23 cellular contexts compared by ENCODE assay signal in the genomic region with DNA sequence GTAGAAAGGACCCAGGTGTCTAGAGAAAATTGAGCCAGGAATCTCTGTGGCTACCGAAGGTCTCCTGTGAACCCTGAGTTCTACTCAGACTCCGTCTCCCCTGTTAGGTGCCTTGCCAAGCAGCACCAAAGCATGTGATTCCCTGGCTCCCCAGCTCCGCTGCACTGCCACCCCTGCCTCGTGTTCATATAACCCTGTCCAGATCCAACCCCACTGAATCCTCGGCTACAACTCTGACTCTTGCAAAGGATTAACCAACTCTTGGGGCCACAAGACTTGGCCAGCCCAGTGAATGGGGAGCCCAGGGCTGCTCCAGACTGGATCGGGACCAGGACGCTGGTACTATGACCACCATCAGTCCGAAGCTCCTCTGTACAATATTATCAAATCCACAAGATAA.
"Had no signal": no experiment of that assay in that cellular context is flagged by ENCODE, and none has a peak within 500 bp of the region (broad histone marks: within the 10 kb centered on the region; RNA-seq: fewer than 3 reads in every experiment).

No MANE protein-coding gene starts in this region.

- H3K9me3 Mint-ChIP-seq: activated B cell treated with CpG ODN at 0.5 μM for 24 hours; activated naive CD8-positive, alpha-beta T cell treated with anti-CD3 and anti-CD28 coated beads for 36 hours; activated T-cell treated with anti-CD3 and anti-CD28 coated beads, Interleukin-2, amount 50 U/mL, for 4 hours; activated T-helper 2 cell treated with anti-CD3 and anti-CD28 coated beads, Interferon-gamma antibody, Interleukin-2, Interleukin-4, amounts not matched to agents 10 μg/mL and 5 μg/mL and 100 μg/mL, durations not matched to agents 14 hours and 24 hours and 36 hours; mesothelial cell of epicardium; nephron progenitor cell; stimulated activated effector memory CD8-positive, alpha-beta T cell treated with anti-CD3 and anti-CD28 coated beads, Interleukin-12 subunit alpha, Interleukin-12 subunit beta, amount 100 ng/mL, for 72 hours had no signal

- ATAC-seq: activated CD4-positive, alpha-beta T cell treated with anti-CD3 and anti-CD28 coated beads for 36 hours; activated T-cell treated with anti-CD3 and anti-CD28 coated beads, Interleukin-2, amount 50 U/mL, for 4 hours; sciatic nerve; stimulated activated effector memory CD8-positive, alpha-beta T cell treated with anti-CD3 and anti-CD28 coated beads, Interleukin-12 subunit alpha, Interleukin-12 subunit beta, amount 100 ng/mL, for 72 hours; T-helper 17 cell had no signal

- H3K27me3 ChIP-seq: breast epithelium, left lung, upper lobe of left lung had no signal

- H2AFZ ChIP-seq: parathyroid adenoma had no signal

- H3K27ac Mint-ChIP-seq: activated B cell treated with CpG ODN at 0.5 μM for 24 hours; activated CD4-positive, alpha-beta T cell treated with anti-CD3 and anti-CD28 coated beads for 36 hours; activated naive CD8-positive, alpha-beta T cell treated with anti-CD3 and anti-CD28 coated beads for 36 hours; activated T-helper 2 cell treated with anti-CD3 and anti-CD28 coated beads, Interferon-gamma antibody, Interleukin-2, Interleukin-4, amounts not matched to agents 10 μg/mL and 5 μg/mL and 100 μg/mL, durations not matched to agents 14 hours and 24 hours and 36 hours; mesothelial cell of epicardium; nephron progenitor cell; stimulated activated effector memory CD8-positive, alpha-beta T cell treated with anti-CD3 and anti-CD28 coated beads, Interleukin-12 subunit alpha, Interleukin-12 subunit beta, amount 100 ng/mL, for 72 hours; T-helper 17 cell had no signal

- H3K4me1 ChIP-seq: breast epithelium, left lung, parathyroid adenoma had no signal

- H3K9me3 ChIP-seq: breast epithelium, left lung, upper lobe of left lung had no signal

- H3K36me3 ChIP-seq: breast epithelium, left lung, upper lobe of left lung had no signal

- H3K9ac ChIP-seq: parathyroid adenoma had no signal

- H3K4me3 Mint-ChIP-seq: activated B cell treated with CpG ODN at 0.5 μM for 24 hours; activated CD4-positive, alpha-beta T cell treated with anti-CD3 and anti-CD28 coated beads for 36 hours; activated naive CD8-positive, alpha-beta T cell treated with anti-CD3 and anti-CD28 coated beads for 36 hours; activated T-cell treated with anti-CD3 and anti-CD28 coated beads, Interleukin-2, amount 50 U/mL, for 4 hours; mesothelial cell of epicardium; nephron progenitor cell; stimulated activated effector memory CD8-positive, alpha-beta T cell treated with anti-CD3 and anti-CD28 coated beads, Interleukin-12 subunit alpha, Interleukin-12 subunit beta, amount 100 ng/mL, for 72 hours; T-helper 17 cell had no signal

- H3K27ac ChIP-seq: coronary artery, left lung, parathyroid adenoma, upper lobe of left lung had no signal

- H3K4me3 ChIP-seq: breast epithelium, coronary artery, left lung, lung, upper lobe of left lung had no signal

- FAIRE-seq: astrocyte, kidney, small intestine had no signal

- H3K36me3 Mint-ChIP-seq: activated naive CD8-positive, alpha-beta T cell treated with anti-CD3 and anti-CD28 coated beads for 36 hours; stimulated activated effector memory CD8-positive, alpha-beta T cell treated with anti-CD3 and anti-CD28 coated beads, Interleukin-12 subunit alpha, Interleukin-12 subunit beta, amount 100 ng/mL, for 72 hours had no signal

- H3K4me1 Mint-ChIP-seq: activated B cell treated with CpG ODN at 0.5 μM for 24 hours; activated CD4-positive, alpha-beta T cell treated with anti-CD3 and anti-CD28 coated beads for 36 hours; activated naive CD8-positive, alpha-beta T cell treated with anti-CD3 and anti-CD28 coated beads for 36 hours; mesothelial cell of epicardium had no signal

- H3K79me2 ChIP-seq: parathyroid adenoma had no signal

- DNase-seq: activated B cell treated with CpG ODN at 0.5 μM for 24 hours; activated CD4-positive, alpha-beta T cell treated with anti-CD3 and anti-CD28 coated beads for 36 hours; activated CD4-positive, alpha-beta T cell treated with anti-CD3 and anti-CD28 coated beads, Interleukin-2, amount 50 U/mL, for 48 hours; activated CD8-positive, alpha-beta memory T cell treated with anti-CD3 and anti-CD28 coated beads, Interleukin-2, amount 50 U/mL, for 48 hours; activated naive CD4-positive, alpha-beta T cell; activated naive CD8-positive, alpha-beta T cell treated with anti-CD3 and anti-CD28 coated beads for 36 hours; activated T-cell treated with anti-CD3 and anti-CD28 coated beads, Interleukin-2, amount 50 U/mL, for 4 hours; kidney; left lung; nephron progenitor cell; small intestine; stimulated activated CD4-positive, alpha-beta T cell treated with anti-CD3 and anti-CD28 coated beads, Interleukin-2, amount 100 ng/mL, for 24 hours; T-helper 17 cell; upper lobe of left lung had no signal
